In the genomic region with DNA sequence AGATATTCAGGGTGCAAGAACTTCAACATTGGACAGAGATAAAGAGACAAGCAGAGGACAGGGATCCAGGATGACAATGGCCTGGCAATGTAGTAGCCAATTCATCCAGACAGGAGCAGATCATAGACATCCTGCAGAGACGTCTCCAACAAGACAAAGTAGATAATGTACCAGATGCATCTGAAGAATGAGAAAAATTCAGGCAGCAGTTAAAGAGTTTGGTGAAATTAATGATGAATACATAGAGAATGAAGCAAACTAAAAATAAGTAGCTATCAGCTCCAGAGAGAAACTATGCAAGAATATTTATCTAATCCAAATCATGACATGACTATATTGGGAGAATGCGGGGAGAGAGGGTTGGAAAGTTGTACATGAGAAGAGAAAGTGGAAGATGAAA, we compare ENCODE assay signal across 21 cellular contexts.
"Had no signal": no experiment of that assay in that cellular context is flagged by ENCODE, and none has a peak within 500 bp of the region (broad histone marks: within the 10 kb centered on the region; RNA-seq: fewer than 3 reads in every experiment).

No MANE protein-coding gene starts in this region.

- ATAC-seq: heart right ventricle; left lobe of liver; natural killer cell treated with Interleukin-12 subunit alpha and Interleukin-12 subunit beta and Interleukin-15 and Interleukin-18, amount 100 ng/mL, for 72 hours; psoas muscle; sciatic nerve; stimulated activated naive B cell treated with anti-CD40 and anti-IgM and Interleukin-4, amounts not matched to agents 10 μg/mL and 1 μg/mL and 100 μg/mL, for 72 hours; stimulated activated naive CD8-positive, alpha-beta T cell treated with anti-CD3 and anti-CD28 coated beads, Interleukin-15, amount 100 ng/mL, for 72 hours had no signal

- H2AFZ ChIP-seq: neural progenitor cell had no signal

- H3K27ac Mint-ChIP-seq: natural killer cell treated with Interleukin-12 subunit alpha and Interleukin-12 subunit beta and Interleukin-15 and Interleukin-18, amount 100 ng/mL, for 72 hours; neural progenitor cell; stimulated activated naive B cell treated with anti-CD40 and anti-IgM and Interleukin-4, amounts not matched to agents 10 μg/mL and 1 μg/mL and 100 μg/mL, for 72 hours; stimulated activated naive CD8-positive, alpha-beta T cell treated with anti-CD3 and anti-CD28 coated beads, Interleukin-15, amount 100 ng/mL, for 72 hours had no signal

- H3K27me3 ChIP-seq: dorsolateral prefrontal cortex, heart right ventricle, neural progenitor cell, testis, tibial nerve had no signal

- H3K4me1 Mint-ChIP-seq: neural progenitor cell; stimulated activated naive B cell treated with anti-CD40 and anti-IgM and Interleukin-4, amounts not matched to agents 10 μg/mL and 1 μg/mL and 100 μg/mL, for 72 hours; stimulated activated naive CD8-positive, alpha-beta T cell treated with anti-CD3 and anti-CD28 coated beads, Interleukin-15, amount 100 ng/mL, for 72 hours had no signal

- H3K27ac ChIP-seq: dorsolateral prefrontal cortex, heart right ventricle, neural progenitor cell, psoas muscle, skin epidermis, testis, tibial nerve had no signal

- H3K4me3 Mint-ChIP-seq: natural killer cell treated with Interleukin-12 subunit alpha and Interleukin-12 subunit beta and Interleukin-15 and Interleukin-18, amount 100 ng/mL, for 72 hours; neural progenitor cell; stimulated activated naive B cell treated with anti-CD40 and anti-IgM and Interleukin-4, amounts not matched to agents 10 μg/mL and 1 μg/mL and 100 μg/mL, for 72 hours; stimulated activated naive CD8-positive, alpha-beta T cell treated with anti-CD3 and anti-CD28 coated beads, Interleukin-15, amount 100 ng/mL, for 72 hours had no signal

- H3K36me3 Mint-ChIP-seq: neural progenitor cell; stimulated activated naive B cell treated with anti-CD40 and anti-IgM and Interleukin-4, amounts not matched to agents 10 μg/mL and 1 μg/mL and 100 μg/mL, for 72 hours had no signal

- H3K4me2 ChIP-seq: neural progenitor cell had no signal

- H3K9me3 ChIP-seq: heart right ventricle, psoas muscle, testis, tibial nerve had no signal

- H3K9ac ChIP-seq: neural progenitor cell had no signal

- H3K9me3 Mint-ChIP-seq: neural progenitor cell had no signal

- H3K4me3 ChIP-seq: dorsolateral prefrontal cortex, heart right ventricle, neural progenitor cell, psoas muscle, skin epidermis, testis, tibial nerve had no signal

- H3K4me1 ChIP-seq: psoas muscle, testis, tibial nerve had no signal

- DNase-seq: cortex of kidney; dorsolateral prefrontal cortex; effector CD8-positive, alpha-beta T cell; heart right ventricle; hypothalamus; islet precursor cell; midbrain; occipital lobe; psoas muscle; retina; stimulated activated CD4-positive, alpha-beta T cell treated with anti-CD3 and anti-CD28 coated beads, Interleukin-2, amount 100 ng/mL, for 24 hours; stimulated activated CD4-positive, alpha-beta T cell treated with anti-CD3 and anti-CD28 coated beads, Interleukin-4, amount 100 ng/mL, for 4 hours; stimulated activated naive B cell treated with anti-CD40 and anti-IgM and Interleukin-4, amounts not matched to agents 10 μg/mL and 1 μg/mL and 100 μg/mL, for 72 hours; stimulated activated naive CD8-positive, alpha-beta T cell treated with anti-CD3 and anti-CD28 coated beads, Interleukin-15, amount 100 ng/mL, for 72 hours; testis had no signal

- H3K36me3 ChIP-seq: heart right ventricle, neural progenitor cell, tibial nerve had no signal

- H3K27me3 Mint-ChIP-seq: natural killer cell treated with Interleukin-12 subunit alpha and Interleukin-12 subunit beta and Interleukin-15 and Interleukin-18, amount 100 ng/mL, for 72 hours; stimulated activated naive B cell treated with anti-CD40 and anti-IgM and Interleukin-4, amounts not matched to agents 10 μg/mL and 1 μg/mL and 100 μg/mL, for 72 hours; stimulated activated naive CD8-positive, alpha-beta T cell treated with anti-CD3 and anti-CD28 coated beads, Interleukin-15, amount 100 ng/mL, for 72 hours had no signal
